2 cellular contexts compared by ENCODE assay signal in the genomic region with DNA sequence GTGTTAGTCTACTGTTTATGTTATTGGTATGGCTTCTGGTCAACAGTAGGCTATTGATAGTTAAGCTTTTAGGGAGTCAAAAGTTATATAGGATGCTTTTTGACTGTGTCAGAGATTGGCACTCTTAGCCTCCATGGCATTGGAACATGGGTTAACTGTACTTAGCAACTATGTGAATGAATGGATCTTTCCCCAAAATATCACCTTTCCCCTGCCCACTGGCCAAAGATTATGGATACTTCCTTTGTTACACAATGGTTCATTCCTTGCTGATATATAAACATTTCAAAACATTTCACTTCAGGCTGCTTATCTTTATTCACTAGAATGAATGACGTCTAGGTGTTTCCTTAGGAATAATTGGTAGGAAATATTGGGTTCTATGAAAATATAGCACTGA.
TF ChIP-seq lines count a peak whose summit lies in the region.

No MANE protein-coding gene starts in this region.

TF ChIP-seq in SK-N-SH, 30 proteins besides CTCF, POLR2A, EP300 and RAD21 (continued from another document):
- TF ChIP-seq, protein P1, sequence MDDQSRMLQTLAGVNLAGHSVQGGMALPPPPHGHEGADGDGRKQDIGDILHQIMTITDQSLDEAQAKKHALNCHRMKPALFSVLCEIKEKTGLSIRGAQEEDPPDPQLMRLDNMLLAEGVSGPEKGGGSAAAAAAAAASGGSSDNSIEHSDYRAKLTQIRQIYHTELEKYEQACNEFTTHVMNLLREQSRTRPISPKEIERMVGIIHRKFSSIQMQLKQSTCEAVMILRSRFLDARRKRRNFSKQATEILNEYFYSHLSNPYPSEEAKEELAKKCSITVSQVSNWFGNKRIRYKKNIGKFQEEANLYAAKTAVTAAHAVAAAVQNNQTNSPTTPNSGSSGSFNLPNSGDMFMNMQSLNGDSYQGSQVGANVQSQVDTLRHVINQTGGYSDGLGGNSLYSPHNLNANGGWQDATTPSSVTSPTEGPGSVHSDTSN (IDR thresholded peaks at IDR 0.05): no peak
- TF ChIP-seq GABPA (IDR thresholded peaks at IDR 0.05; ENCODE audit: low read depth) (no peak), GATA2 (CRISPR knock-in tag; IDR thresholded peaks at IDR 0.05) (no peak), JUND (IDR thresholded peaks at IDR 0.05) (no peak), MXI1 (IDR thresholded peaks at IDR 0.05; ENCODE audit: low read depth, low read length) (no peak), SIN3A (IDR thresholded peaks at IDR 0.05; ENCODE audit: borderline replicate concordance, low read depth, low read length) (no peak), RFX5 (IDR thresholded peaks at IDR 0.05; ENCODE audit: low read length) (no peak), TEAD4 (IDR thresholded peaks at IDR 0.05; ENCODE audit: borderline replicate concordance, insufficient read depth) (no peak), TCF12 (IDR thresholded peaks at IDR 0.05) (no peak), TAF1 (IDR thresholded peaks at IDR 0.05; ENCODE audit: borderline replicate concordance, low read depth, low read length) (no peak)
- TF ChIP-seq, protein P2, sequence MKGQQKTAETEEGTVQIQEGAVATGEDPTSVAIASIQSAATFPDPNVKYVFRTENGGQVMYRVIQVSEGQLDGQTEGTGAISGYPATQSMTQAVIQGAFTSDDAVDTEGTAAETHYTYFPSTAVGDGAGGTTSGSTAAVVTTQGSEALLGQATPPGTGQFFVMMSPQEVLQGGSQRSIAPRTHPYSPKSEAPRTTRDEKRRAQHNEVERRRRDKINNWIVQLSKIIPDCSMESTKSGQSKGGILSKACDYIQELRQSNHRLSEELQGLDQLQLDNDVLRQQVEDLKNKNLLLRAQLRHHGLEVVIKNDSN (IDR thresholded peaks at IDR 0.05; ENCODE audit: borderline replicate concordance, low read depth): no peak
- TF ChIP-seq, protein P3, sequence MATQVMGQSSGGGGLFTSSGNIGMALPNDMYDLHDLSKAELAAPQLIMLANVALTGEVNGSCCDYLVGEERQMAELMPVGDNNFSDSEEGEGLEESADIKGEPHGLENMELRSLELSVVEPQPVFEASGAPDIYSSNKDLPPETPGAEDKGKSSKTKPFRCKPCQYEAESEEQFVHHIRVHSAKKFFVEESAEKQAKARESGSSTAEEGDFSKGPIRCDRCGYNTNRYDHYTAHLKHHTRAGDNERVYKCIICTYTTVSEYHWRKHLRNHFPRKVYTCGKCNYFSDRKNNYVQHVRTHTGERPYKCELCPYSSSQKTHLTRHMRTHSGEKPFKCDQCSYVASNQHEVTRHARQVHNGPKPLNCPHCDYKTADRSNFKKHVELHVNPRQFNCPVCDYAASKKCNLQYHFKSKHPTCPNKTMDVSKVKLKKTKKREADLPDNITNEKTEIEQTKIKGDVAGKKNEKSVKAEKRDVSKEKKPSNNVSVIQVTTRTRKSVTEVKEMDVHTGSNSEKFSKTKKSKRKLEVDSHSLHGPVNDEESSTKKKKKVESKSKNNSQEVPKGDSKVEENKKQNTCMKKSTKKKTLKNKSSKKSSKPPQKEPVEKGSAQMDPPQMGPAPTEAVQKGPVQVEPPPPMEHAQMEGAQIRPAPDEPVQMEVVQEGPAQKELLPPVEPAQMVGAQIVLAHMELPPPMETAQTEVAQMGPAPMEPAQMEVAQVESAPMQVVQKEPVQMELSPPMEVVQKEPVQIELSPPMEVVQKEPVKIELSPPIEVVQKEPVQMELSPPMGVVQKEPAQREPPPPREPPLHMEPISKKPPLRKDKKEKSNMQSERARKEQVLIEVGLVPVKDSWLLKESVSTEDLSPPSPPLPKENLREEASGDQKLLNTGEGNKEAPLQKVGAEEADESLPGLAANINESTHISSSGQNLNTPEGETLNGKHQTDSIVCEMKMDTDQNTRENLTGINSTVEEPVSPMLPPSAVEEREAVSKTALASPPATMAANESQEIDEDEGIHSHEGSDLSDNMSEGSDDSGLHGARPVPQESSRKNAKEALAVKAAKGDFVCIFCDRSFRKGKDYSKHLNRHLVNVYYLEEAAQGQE (IDR thresholded peaks at IDR 0.05; ENCODE audit: low read depth, low read length): no peak
- TF ChIP-seq, protein P4, sequence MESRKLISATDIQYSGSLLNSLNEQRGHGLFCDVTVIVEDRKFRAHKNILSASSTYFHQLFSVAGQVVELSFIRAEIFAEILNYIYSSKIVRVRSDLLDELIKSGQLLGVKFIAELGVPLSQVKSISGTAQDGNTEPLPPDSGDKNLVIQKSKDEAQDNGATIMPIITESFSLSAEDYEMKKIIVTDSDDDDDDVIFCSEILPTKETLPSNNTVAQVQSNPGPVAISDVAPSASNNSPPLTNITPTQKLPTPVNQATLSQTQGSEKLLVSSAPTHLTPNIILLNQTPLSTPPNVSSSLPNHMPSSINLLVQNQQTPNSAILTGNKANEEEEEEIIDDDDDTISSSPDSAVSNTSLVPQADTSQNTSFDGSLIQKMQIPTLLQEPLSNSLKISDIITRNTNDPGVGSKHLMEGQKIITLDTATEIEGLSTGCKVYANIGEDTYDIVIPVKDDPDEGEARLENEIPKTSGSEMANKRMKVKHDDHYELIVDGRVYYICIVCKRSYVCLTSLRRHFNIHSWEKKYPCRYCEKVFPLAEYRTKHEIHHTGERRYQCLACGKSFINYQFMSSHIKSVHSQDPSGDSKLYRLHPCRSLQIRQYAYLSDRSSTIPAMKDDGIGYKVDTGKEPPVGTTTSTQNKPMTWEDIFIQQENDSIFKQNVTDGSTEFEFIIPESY (IDR thresholded peaks at IDR 0.05; ENCODE audit: borderline replicate concordance, low read depth): no peak
- TF ChIP-seq, protein P5, sequence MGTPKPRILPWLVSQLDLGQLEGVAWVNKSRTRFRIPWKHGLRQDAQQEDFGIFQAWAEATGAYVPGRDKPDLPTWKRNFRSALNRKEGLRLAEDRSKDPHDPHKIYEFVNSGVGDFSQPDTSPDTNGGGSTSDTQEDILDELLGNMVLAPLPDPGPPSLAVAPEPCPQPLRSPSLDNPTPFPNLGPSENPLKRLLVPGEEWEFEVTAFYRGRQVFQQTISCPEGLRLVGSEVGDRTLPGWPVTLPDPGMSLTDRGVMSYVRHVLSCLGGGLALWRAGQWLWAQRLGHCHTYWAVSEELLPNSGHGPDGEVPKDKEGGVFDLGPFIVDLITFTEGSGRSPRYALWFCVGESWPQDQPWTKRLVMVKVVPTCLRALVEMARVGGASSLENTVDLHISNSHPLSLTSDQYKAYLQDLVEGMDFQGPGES (IDR thresholded peaks at IDR 0.05; ENCODE audit: low read depth, low read length): no peak
TF ChIP-seq in SK-N-SH: peak in this region for 0.

TF ChIP-seq in SK-N-SH treated with all-trans-retinoic acid at 6 μM for 48 hours, 23 proteins besides CTCF, POLR2A, EP300 and RAD21 (continued from another document):
- TF ChIP-seq, protein P6, sequence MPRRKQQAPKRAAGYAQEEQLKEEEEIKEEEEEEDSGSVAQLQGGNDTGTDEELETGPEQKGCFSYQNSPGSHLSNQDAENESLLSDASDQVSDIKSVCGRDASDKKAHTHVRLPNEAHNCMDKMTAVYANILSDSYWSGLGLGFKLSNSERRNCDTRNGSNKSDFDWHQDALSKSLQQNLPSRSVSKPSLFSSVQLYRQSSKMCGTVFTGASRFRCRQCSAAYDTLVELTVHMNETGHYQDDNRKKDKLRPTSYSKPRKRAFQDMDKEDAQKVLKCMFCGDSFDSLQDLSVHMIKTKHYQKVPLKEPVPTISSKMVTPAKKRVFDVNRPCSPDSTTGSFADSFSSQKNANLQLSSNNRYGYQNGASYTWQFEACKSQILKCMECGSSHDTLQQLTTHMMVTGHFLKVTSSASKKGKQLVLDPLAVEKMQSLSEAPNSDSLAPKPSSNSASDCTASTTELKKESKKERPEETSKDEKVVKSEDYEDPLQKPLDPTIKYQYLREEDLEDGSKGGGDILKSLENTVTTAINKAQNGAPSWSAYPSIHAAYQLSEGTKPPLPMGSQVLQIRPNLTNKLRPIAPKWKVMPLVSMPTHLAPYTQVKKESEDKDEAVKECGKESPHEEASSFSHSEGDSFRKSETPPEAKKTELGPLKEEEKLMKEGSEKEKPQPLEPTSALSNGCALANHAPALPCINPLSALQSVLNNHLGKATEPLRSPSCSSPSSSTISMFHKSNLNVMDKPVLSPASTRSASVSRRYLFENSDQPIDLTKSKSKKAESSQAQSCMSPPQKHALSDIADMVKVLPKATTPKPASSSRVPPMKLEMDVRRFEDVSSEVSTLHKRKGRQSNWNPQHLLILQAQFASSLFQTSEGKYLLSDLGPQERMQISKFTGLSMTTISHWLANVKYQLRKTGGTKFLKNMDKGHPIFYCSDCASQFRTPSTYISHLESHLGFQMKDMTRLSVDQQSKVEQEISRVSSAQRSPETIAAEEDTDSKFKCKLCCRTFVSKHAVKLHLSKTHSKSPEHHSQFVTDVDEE (CRISPR knock-in tag; IDR thresholded peaks at IDR 0.05): no peak
- TF ChIP-seq SNAI2 (CRISPR knock-in tag; IDR thresholded peaks at IDR 0.05) (no peak), OSR1 (CRISPR knock-in tag; IDR thresholded peaks at IDR 0.05) (no peak)
